31 cellular contexts compared by ENCODE assay signal in the genomic region with DNA sequence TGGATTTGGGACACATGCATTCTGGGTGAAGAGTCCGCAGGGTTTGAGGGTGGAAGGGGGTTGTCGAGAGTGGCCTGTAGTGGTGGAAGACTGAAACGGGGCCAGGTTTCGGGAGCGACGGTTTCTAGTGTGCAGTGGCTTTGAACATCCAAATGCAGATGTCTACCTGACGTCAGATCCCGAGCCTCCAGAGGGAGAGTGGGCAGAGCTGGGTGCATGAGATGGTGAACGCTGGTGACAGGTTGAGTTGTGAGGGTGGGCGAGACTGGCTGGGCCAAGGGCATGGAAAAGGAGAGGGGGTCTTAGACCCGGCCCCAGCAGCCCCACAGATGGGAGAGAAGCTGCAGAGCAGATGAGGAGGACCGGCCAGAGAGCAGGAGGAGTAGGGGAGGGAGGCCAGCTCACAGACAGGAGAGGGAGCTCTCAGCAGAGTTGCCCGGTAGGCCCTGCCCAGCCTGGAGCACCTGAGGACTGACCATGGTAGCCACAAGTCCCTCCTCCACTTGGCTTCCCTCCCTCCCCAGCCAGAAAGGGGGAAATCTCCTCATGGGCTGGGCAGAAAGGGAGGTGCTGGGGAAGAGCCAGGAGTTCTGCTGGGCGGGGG. TPM values are rescaled to one million over a fixed set of nuclear protein-coding genes. Genes with fewer than 3 reads are reported as not detected.
"Had no signal": no experiment of that assay in that cellular context is flagged by ENCODE, and none has a peak within 500 bp of the region (broad histone marks: within the 10 kb centered on the region; RNA-seq: fewer than 3 reads in every experiment).

No MANE protein-coding gene starts in this region.

- ATAC-seq: gastrocnemius medialis; left colon; lower lobe of right lung; naive thymus-derived CD8-positive, alpha-beta T cell had no signal

- H3K27ac Mint-ChIP-seq: activated naive CD4-positive, alpha-beta T cell treated with anti-CD3 and anti-CD28 coated beads for 36 hours; activated naive CD8-positive, alpha-beta T cell treated with anti-CD3 and anti-CD28 coated beads for 36 hours; neural progenitor cell had no signal

- H3K4me1 Mint-ChIP-seq: activated naive CD8-positive, alpha-beta T cell treated with anti-CD3 and anti-CD28 coated beads for 36 hours had no signal

- H3K4me3 ChIP-seq: adrenal gland, ascending aorta, cardiac muscle cell, colonic mucosa, gastrocnemius medialis, lower lobe of right lung, neural progenitor cell, spleen, tibial nerve had no signal

- H3K36me3 ChIP-seq: adrenal gland, ascending aorta, cardiac muscle cell, colonic mucosa, gastrocnemius medialis, lower lobe of right lung, neural progenitor cell, spleen, tibial nerve had no signal

- H3K36me3 Mint-ChIP-seq: activated naive CD8-positive, alpha-beta T cell treated with anti-CD3 and anti-CD28 coated beads for 36 hours; brain; naive thymus-derived CD8-positive, alpha-beta T cell; neural progenitor cell had no signal

- H3K4me3 Mint-ChIP-seq: activated naive CD4-positive, alpha-beta T cell treated with anti-CD3 and anti-CD28 coated beads for 36 hours; activated naive CD8-positive, alpha-beta T cell treated with anti-CD3 and anti-CD28 coated beads for 36 hours; brain; neural progenitor cell had no signal

- H3K27ac ChIP-seq: adrenal gland, ascending aorta, cardiac muscle cell, colonic mucosa, gastrocnemius medialis, lower lobe of right lung, neural progenitor cell, spleen, tibial nerve had no signal

- H3K9me3 ChIP-seq: adrenal gland, ascending aorta, colonic mucosa, gastrocnemius medialis, lower lobe of right lung, spleen, tibial nerve had no signal

- DNase-seq: activated CD4-positive, alpha-beta T cell treated with anti-CD3 and anti-CD28 coated beads for 48 hours; activated CD4-positive, alpha-beta T cell treated with anti-CD3 and anti-CD28 coated beads, Interleukin-2, amount 50 U/mL, for 48 hours; activated CD4-positive, CD25-positive, alpha-beta regulatory T cell; activated CD8-positive, alpha-beta memory T cell treated with anti-CD3 and anti-CD28 coated beads for 24 hours; activated effector memory CD4-positive, alpha-beta T cell treated with anti-CD3 and anti-CD28 coated beads, Interleukin-2, amount 50 U/mL, for 16 hours; activated naive CD4-positive, alpha-beta T cell treated with anti-CD3 and anti-CD28 coated beads for 36 hours; activated naive CD8-positive, alpha-beta T cell treated with anti-CD3 and anti-CD28 coated beads for 36 hours; adrenal gland; cerebellar nuclear complex; colonic mucosa; effector CD8-positive, alpha-beta T cell; erythroblast; gastrocnemius medialis; glutamatergic neuron; left colon; lower lobe of right lung; mesenchymal stem cell; right cardiac atrium; spleen; stimulated activated naive CD4-positive, alpha-beta T cell treated with Interleukin-2 at 50 U/mL for 16 hours; T-helper 2 cell had no signal

- H3K9me3 Mint-ChIP-seq: activated naive CD4-positive, alpha-beta T cell treated with anti-CD3 and anti-CD28 coated beads for 36 hours; activated naive CD8-positive, alpha-beta T cell treated with anti-CD3 and anti-CD28 coated beads for 36 hours; brain; naive thymus-derived CD8-positive, alpha-beta T cell; neural progenitor cell had no signal

- H3K27me3 ChIP-seq: adrenal gland, ascending aorta, cardiac muscle cell, colonic mucosa, neural progenitor cell had no signal

- H3K4me1 ChIP-seq: adrenal gland, ascending aorta, colonic mucosa, gastrocnemius medialis, lower lobe of right lung, neural progenitor cell, spleen, tibial nerve had no signal

RNA-seq across cellular contexts. Expression of a gene that starts 14.2 kb away (rescaled TPM):
- total RNA-seq: activated naive CD4-positive, alpha-beta T cell treated with anti-CD3 and anti-CD28 coated beads for 36 hours; activated naive CD8-positive, alpha-beta T cell treated with anti-CD3 and anti-CD28 coated beads for 36 hours; ascending aorta; colonic mucosa; dermis microvascular lymphatic vessel endothelial cell; gastrocnemius medialis; left colon; lower lobe of right lung; naive thymus-derived CD8-positive, alpha-beta T cell; pulmonary artery endothelial cell; spleen; urinary bladder had no signal
- polyA plus RNA-seq: keratinocyte; naive thymus-derived CD8-positive, alpha-beta T cell; spleen; urinary bladder had no signal

RNA-seq across cellular contexts. Expression of a gene that starts 27.0 kb away (rescaled TPM):
- total RNA-seq: naive thymus-derived CD8-positive, alpha-beta T cell had no signal
